ENCODE assay signal across 11 cellular contexts in the genomic region with DNA sequence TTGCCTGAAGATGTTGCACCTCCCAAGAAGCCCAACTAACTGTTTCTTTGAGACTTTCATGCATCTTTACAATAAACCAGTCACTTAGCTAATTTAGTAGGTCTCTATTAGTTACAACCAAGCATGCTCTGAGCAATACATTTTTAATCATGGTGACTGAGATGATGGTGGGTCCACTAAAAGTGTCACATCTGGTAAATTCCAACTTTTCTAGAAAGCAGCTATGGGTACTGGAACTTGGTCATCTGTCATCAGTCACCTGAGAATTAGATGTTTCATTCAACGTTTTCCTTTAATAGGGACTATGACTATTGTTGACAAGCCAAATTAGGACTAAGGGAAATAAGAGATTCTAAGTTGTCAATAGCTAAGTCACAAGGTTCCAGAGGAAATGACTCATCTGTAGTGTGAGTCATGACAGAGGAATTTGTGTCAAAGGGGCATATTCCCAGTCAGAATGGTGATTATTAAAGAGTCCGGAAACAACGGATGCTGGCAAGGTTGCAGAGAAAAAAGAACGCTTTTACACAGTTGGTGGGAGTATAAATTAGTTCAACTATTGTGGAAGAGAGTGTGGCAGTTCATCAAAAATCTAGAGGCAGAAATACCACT.
DNase-seq lines count a peak whose midpoint lies in the region; ATAC-seq and TF ChIP-seq lines count a peak whose summit lies in the region.
"Had no signal": no experiment of that assay in that cellular context is flagged by ENCODE, and none has a peak within 500 bp of the region (broad histone marks: within the 10 kb centered on the region; RNA-seq: fewer than 3 reads in every experiment).

No MANE protein-coding gene starts in this region.

- TF ChIP-seq CTCF in retinal pigment epithelial cell (conservative IDR thresholded peaks at IDR 0.05; ENCODE audit: low read depth, low read length) = no peak
- TF ChIP-seq CTCF in activated CD8-positive, alpha-beta T cell treated with anti-CD3 and anti-CD28 coated beads for 36 hours (IDR thresholded peaks at IDR 0.05) = no peak

- H3K4me1 Mint-ChIP-seq in activated CD8-positive, alpha-beta T cell treated with anti-CD3 and anti-CD28 coated beads for 36 hours (ENCODE audit: low read depth) = no peaks in the 10 kb centered on the region

- no peaks in the 10 kb centered on the region for H3K36me3 Mint-ChIP-seq in activated CD8-positive, alpha-beta T cell treated with anti-CD3 and anti-CD28 coated beads for 36 hours (ENCODE audit: low read depth)

- no peak overlapping the region for H3K27ac Mint-ChIP-seq in activated CD8-positive, alpha-beta T cell treated with anti-CD3 and anti-CD28 coated beads for 36 hours

- DNase-seq in HCEC 1CT (peak; percentile 56), SK-MEL-5 (ENCODE audit: low read depth, low spot score) (peak; percentile 52), fibroblast of the conjunctiva (ENCODE audit: low read depth) (peak; percentile 9), retinal pigment epithelial cell (ENCODE audit: low read depth) (peak; percentile 64), C1 segment of cervical spinal cord (lab: John Stamatoyannopoulos, UW) (no peak), ecto neural progenitor cell (ENCODE audit: low spot score) (no peak)
- DNase-seq in activated CD8-positive, alpha-beta T cell treated with anti-CD3 and anti-CD28 coated beads for 36 hours = no peak
- DNase-seq: body of pancreas, thyroid gland had no signal

- H3K4me3 Mint-ChIP-seq in activated CD8-positive, alpha-beta T cell treated with anti-CD3 and anti-CD28 coated beads for 36 hours = no peak overlapping the region

- CTCF ChIA-PET in activated CD8-positive, alpha-beta T cell treated with anti-CD3 and anti-CD28 coated beads for 36 hours (lab: Charles Lee) = no interaction called here

- H3K4me3 ChIP-seq in retinal pigment epithelial cell (ENCODE audit: low read length) = no peak overlapping the region
- H3K4me3 ChIP-seq: body of pancreas, prostate gland, thyroid gland had no signal

- no peak for ATAC-seq in GM19035 (IDR thresholded peaks at IDR 0.05; ENCODE audit: unreplicated experiment)
- no peak for ATAC-seq in activated CD8-positive, alpha-beta T cell treated with anti-CD3 and anti-CD28 coated beads for 36 hours
- ATAC-seq: body of pancreas had no signal

- intact Hi-C loops in activated CD8-positive, alpha-beta T cell treated with anti-CD3 and anti-CD28 coated beads for 36 hours (cut with micrococcal nuclease) = no loop called here

- in situ Hi-C loops in SK-MEL-5 (cut with HindIII; ENCODE audit: low pct_unique_long_range_greater_than_20kb, low sequenced_read_pairs) = no loop called here

- no peaks in the 10 kb centered on the region for H3K27me3 Mint-ChIP-seq in activated CD8-positive, alpha-beta T cell treated with anti-CD3 and anti-CD28 coated beads for 36 hours

- POLR2A ChIA-PET in activated CD8-positive, alpha-beta T cell treated with anti-CD3 and anti-CD28 coated beads for 36 hours (lab: Charles Lee) = no interaction called here

- H3K9me3 Mint-ChIP-seq in activated CD8-positive, alpha-beta T cell treated with anti-CD3 and anti-CD28 coated beads for 36 hours = peaks cover 2% of the 10 kb centered on the region

Comparison
In these comparisons a context has a peak if more than half of its experiments do, and no peak if none do; other contexts are left out.
1. DNase-seq: peak in HCEC 1CT (single experiment), SK-MEL-5 (single experiment), fibroblast of the conjunctiva (single experiment) and retinal pigment epithelial cell (single experiment); none in C1 segment of cervical spinal cord (0 of 14), ecto neural progenitor cell (single experiment) and activated CD8-positive, alpha-beta T cell treated with anti-CD3 and anti-CD28 coated beads for 36 hours (single experiment).